In genomic region chr4:135185256-135185655, GRCh38 we compare ENCODE assay signal across 17 cellular contexts.
"Had no signal": no experiment of that assay in that cellular context is flagged by ENCODE, and none has a peak within 500 bp of the region (broad histone marks: within the 10 kb centered on the region; RNA-seq: fewer than 3 reads in every experiment).

No MANE protein-coding gene starts in this region.

- H3K27me3 ChIP-seq: breast epithelium, dorsolateral prefrontal cortex, right lobe of liver had no signal

- DNase-seq: activated CD4-positive, alpha-beta T cell treated with anti-CD3 and anti-CD28 coated beads for 1 hour; activated CD4-positive, alpha-beta T cell treated with anti-CD3 and anti-CD28 coated beads, Interleukin-2, amount 50 U/mL, for 4 hours; activated naive CD4-positive, alpha-beta T cell; activated T-cell treated with anti-CD3 and anti-CD28 coated beads for 4 hours; aorta; dorsolateral prefrontal cortex; hippocampal formation; midbrain; psoas muscle; right lobe of liver; stimulated activated CD4-positive, alpha-beta T cell treated with anti-CD3 and anti-CD28 coated beads, Interleukin-4, amount 100 ng/mL, for 4 hours; stimulated activated CD8-positive, alpha-beta memory T cell treated with anti-CD3 and anti-CD28 coated beads, Interleukin-4, amount 100 ng/mL, for 48 hours; stimulated activated naive CD8-positive, alpha-beta T cell treated with anti-CD3 and anti-CD28 coated beads, Interleukin-15, Interleukin-2, amounts not matched to agents 100 U/mL and 50 U/mL, for 24 hours; trophoblast cell had no signal

- H3K4me2 ChIP-seq: smooth muscle cell had no signal

- H3K9me3 ChIP-seq: breast epithelium, psoas muscle, right lobe of liver had no signal

- H3K4me1 ChIP-seq: breast epithelium, psoas muscle, right lobe of liver had no signal

- H3K36me3 ChIP-seq: breast epithelium, right lobe of liver had no signal

- H3K27ac ChIP-seq: breast epithelium, dorsolateral prefrontal cortex, psoas muscle, right lobe of liver had no signal

- H3K4me3 ChIP-seq: breast epithelium, dorsolateral prefrontal cortex, lung, psoas muscle, right lobe of liver, smooth muscle cell had no signal
